In the genomic region with DNA sequence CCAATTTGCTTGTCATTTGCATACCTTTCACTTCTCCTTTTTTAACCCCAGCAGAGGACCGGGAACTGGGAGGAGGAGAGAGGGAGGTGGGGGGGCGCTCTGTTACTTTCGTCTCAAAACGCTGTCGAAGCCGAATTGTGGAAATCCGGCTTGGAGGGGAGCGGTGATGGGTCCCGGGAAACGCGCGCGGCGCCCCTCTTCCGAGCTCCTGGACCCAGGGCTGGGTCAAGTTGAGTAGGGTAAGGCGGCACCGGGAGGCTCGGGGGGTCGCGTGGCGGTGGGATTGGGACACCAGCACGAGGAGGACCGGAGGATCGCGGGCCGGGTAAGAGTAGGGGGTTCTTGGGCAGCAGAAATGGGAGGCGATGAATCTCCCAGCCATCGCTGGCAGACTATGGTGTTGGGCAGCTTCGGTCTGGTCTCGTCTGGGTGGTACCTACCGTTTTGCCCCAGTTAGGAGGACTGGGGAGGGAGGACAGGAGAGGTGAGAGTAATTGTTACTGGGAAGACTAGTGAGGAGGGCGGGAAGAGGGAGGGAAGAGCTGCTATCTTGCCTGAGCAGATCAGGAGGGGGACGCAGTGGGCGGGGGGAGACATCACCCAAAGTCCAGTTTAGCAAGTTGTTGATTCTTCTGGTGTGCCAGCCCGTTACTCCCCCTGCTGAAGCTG, we compare ENCODE assay signal across 8 cellular contexts. TPM values are rescaled to one million over a fixed set of nuclear protein-coding genes. Genes with fewer than 3 reads are reported as not detected.
DNase-seq lines count a peak whose midpoint lies in the region; ATAC-seq and TF ChIP-seq lines count a peak whose summit lies in the region.

No MANE protein-coding gene starts in this region.

- H3K36me3 Mint-ChIP-seq in activated naive CD4-positive, alpha-beta T cell treated with anti-CD3 and anti-CD28 coated beads, Interleukin-2, amount 50 U/mL, for 24 hours: no peaks in the 10 kb centered on the region
- peaks cover 8 to 15% of the 10 kb centered on the region in 2 donors for H3K36me3 Mint-ChIP-seq in activated naive CD4-positive, alpha-beta T cell treated with anti-CD3 and anti-CD28 coated beads, Interleukin-2, amount 50 U/mL, for 72 hours

- no peaks in the 10 kb centered on the region for H4K20me1 ChIP-seq in SK-N-SH (ENCODE audit: insufficient read depth)
- no peaks in the 10 kb centered on the region for H4K20me1 ChIP-seq in osteoblast (ENCODE audit: insufficient read depth, low read length)

- H3K4me2 ChIP-seq in SK-N-SH (peak overlapping the region; percentile 96), osteoblast (ENCODE audit: insufficient read depth, low read length) (peak overlapping the region; percentile 98)

- H3K4me3 Mint-ChIP-seq in activated naive CD4-positive, alpha-beta T cell treated with anti-CD3 and anti-CD28 coated beads, Interleukin-2, amount 50 U/mL, for 24 hours: peak overlapping the region; percentile 93

- ATAC-seq in activated naive CD4-positive, alpha-beta T cell treated with anti-CD3 and anti-CD28 coated beads, Interleukin-2, amount 50 U/mL, for 72 hours: no peak
- ATAC-seq in GM21619 (IDR thresholded peaks at IDR 0.05; ENCODE audit: unreplicated experiment): no peak

- peak overlapping the region; percentile 45; the same call in 1 of the 2 replicates for H3K9ac ChIP-seq in SK-N-SH

- H3F3A ChIP-seq in SK-N-SH (replicated peaks; ENCODE audit: insufficient read depth): no peaks in the 10 kb centered on the region

- CTCF ChIA-PET in SK-N-SH (lab: Yijun Ruan, JAX): interaction anchor here (1.5 to 2.0 kb wide), 3 partner anchors 11 to 134 kb away, joined by 4 to 12 read pairs (median 4); no protein-coding TSS in a partner anchor

- POLR2A ChIA-PET in SK-N-SH (lab: Yijun Ruan, JAX): interaction anchor here (1.0 to 1.8 kb wide), 5 partner anchors 14 to 133 kb away, joined by 5 to 21 read pairs (median 5); no protein-coding TSS in a partner anchor

- peaks cover 5% of the 10 kb centered on the region for H3K9me3 Mint-ChIP-seq in activated naive CD4-positive, alpha-beta T cell treated with anti-CD3 and anti-CD28 coated beads, Interleukin-2, amount 50 U/mL, for 24 hours
- no peaks in the 10 kb centered on the region for H3K9me3 Mint-ChIP-seq in activated naive CD4-positive, alpha-beta T cell treated with anti-CD3 and anti-CD28 coated beads, Interleukin-2, amount 50 U/mL, for 72 hours

- H3K27ac ChIP-seq in SK-N-SH (ENCODE audit: low read depth in 2 of 2, low read length in 1 of 2): peak overlapping the region in 1 of 2 experiments; percentile 63; a peak in 2 of 4 replicates
- no peak overlapping the region for H3K27ac ChIP-seq in osteoblast (ENCODE audit: low read depth, low read length)

- H3K4me1 ChIP-seq in SK-N-SH (ENCODE audit: control insufficient read depth in 1 of 2, insufficient read depth in 2 of 2, low read depth in 1 of 2, low read length in 1 of 2) (peaks cover 0 to 15% of the 10 kb centered on the region in 2 experiments; a peak in 3 of 4 replicates), osteoblast (ENCODE audit: insufficient read depth, low read length) (peaks cover 10% of the 10 kb centered on the region)

- H2AFZ ChIP-seq in SK-N-SH (ENCODE audit: low read depth): peak overlapping the region; percentile 97
- H2AFZ ChIP-seq in osteoblast (ENCODE audit: low read length): peak overlapping the region; percentile 96

- H3K4me1 Mint-ChIP-seq in activated naive CD4-positive, alpha-beta T cell treated with anti-CD3 and anti-CD28 coated beads, Interleukin-2, amount 50 U/mL, for 24 hours: peaks cover 49% of the 10 kb centered on the region

- H3K36me3 ChIP-seq in SK-N-SH (replicated peaks in 1 of 2; ENCODE audit: control insufficient read depth in 1 of 2, insufficient read depth in 2 of 2, low read length in 1 of 2): no peaks in the 10 kb centered on the region
- no peaks in the 10 kb centered on the region for H3K36me3 ChIP-seq in osteoblast (ENCODE audit: insufficient read depth, low read length)

- 4% methylated on average over 35 of the region's 35 CpGs for WGBS in SK-N-SH (ENCODE audit: low lambda C conversion rate)

- H3K27me3 ChIP-seq in SK-N-SH (ENCODE audit: insufficient read depth) (peaks cover 17% of the 10 kb centered on the region), osteoblast (ENCODE audit: insufficient read depth, low read length) (peaks cover 51% of the 10 kb centered on the region)

- TF ChIP-seq EP300 in SK-N-SH (IDR thresholded peaks at IDR 0.05; ENCODE audit: borderline replicate concordance in 1 of 2, low read depth in 1 of 2, low read length in 1 of 2): no peak

- TF ChIP-seq POLR2A in erythroblast (IDR thresholded peaks at IDR 0.05; ENCODE audit: low read length): no peak

- no peaks in the 10 kb centered on the region for H3K9me2 ChIP-seq in SK-N-SH

- H3K79me2 ChIP-seq in SK-N-SH (ENCODE audit: insufficient read depth) (no peaks in the 10 kb centered on the region), osteoblast (ENCODE audit: insufficient read depth, low read length) (no peaks in the 10 kb centered on the region)

- H3K4me3 ChIP-seq in SK-N-SH (ENCODE audit: low read depth in 2 of 2, low read length in 1 of 2) (peak overlapping the region; percentile 67 to 75), fibroblast of villous mesenchyme (ENCODE audit: low read depth, low read length) (peak overlapping the region; percentile 63), osteoblast (ENCODE audit: insufficient read depth, low read length) (peak overlapping the region; percentile 82)

- TF ChIP-seq RAD21 in SK-N-SH (IDR thresholded peaks at IDR 0.05; ENCODE audit: low read length): no peak; the same call in 1 of the 2 replicates

- H3K9me3 ChIP-seq in SK-N-SH (no peaks in the 10 kb centered on the region), osteoblast (ENCODE audit: low read depth, low read length) (no peaks in the 10 kb centered on the region)

- TF ChIP-seq CTCF in SK-N-SH (IDR thresholded peaks at IDR 0.05): no peak
- no peak for TF ChIP-seq CTCF in fibroblast of villous mesenchyme (IDR thresholded peaks at IDR 0.05; ENCODE audit: insufficient read depth, low read depth, low read length)
- no peak for TF ChIP-seq CTCF in osteoblast (IDR thresholded peaks at IDR 0.05; ENCODE audit: extremely low read depth, low read depth, low read length)

- no peak for DNase-seq in activated naive CD4-positive, alpha-beta T cell treated with anti-CD3 and anti-CD28 coated beads, Interleukin-2, amount 50 U/mL, for 72 hours (ENCODE audit: low spot score in 2 of 2)
- DNase-seq in SK-N-SH (peak; percentile 53), fibroblast of villous mesenchyme (ENCODE audit: low read depth) (no peak), osteoblast (ENCODE audit: insufficient read length, low spot score, missing footprints) (peak; percentile 72), iPS-NIHi7 (ENCODE audit: extremely low spot score) (no peak), erythroblast (lab: John Stamatoyannopoulos, UW) (no peak)

- peaks cover 73% of the 10 kb centered on the region for H3K27me3 Mint-ChIP-seq in activated naive CD4-positive, alpha-beta T cell treated with anti-CD3 and anti-CD28 coated beads, Interleukin-2, amount 50 U/mL, for 24 hours

- H3K27ac Mint-ChIP-seq in activated naive CD4-positive, alpha-beta T cell treated with anti-CD3 and anti-CD28 coated beads, Interleukin-2, amount 50 U/mL, for 24 hours: no peak overlapping the region
- H3K27ac Mint-ChIP-seq in activated naive CD4-positive, alpha-beta T cell treated with anti-CD3 and anti-CD28 coated beads, Interleukin-2, amount 50 U/mL, for 72 hours: no peak overlapping the region

TF ChIP-seq in SK-N-SH, 30 proteins besides CTCF, POLR2A, EP300 and RAD21:
- TF ChIP-seq GATA2 (CRISPR knock-in tag; IDR thresholded peaks at IDR 0.05) (peak; percentile 21; the same call in 1 of the 2 replicates), MXI1 (IDR thresholded peaks at IDR 0.05; ENCODE audit: low read depth, low read length) (0 out of 2 replicates have a peak, but pooled peaks have one; percentile 25), EZH2phosphoT487 (IDR thresholded peaks at IDR 0.05; ENCODE audit: borderline replicate concordance, low read depth) (no peak), GABPA (IDR thresholded peaks at IDR 0.05; ENCODE audit: low read depth) (no peak)
- TF ChIP-seq, protein P1, sequence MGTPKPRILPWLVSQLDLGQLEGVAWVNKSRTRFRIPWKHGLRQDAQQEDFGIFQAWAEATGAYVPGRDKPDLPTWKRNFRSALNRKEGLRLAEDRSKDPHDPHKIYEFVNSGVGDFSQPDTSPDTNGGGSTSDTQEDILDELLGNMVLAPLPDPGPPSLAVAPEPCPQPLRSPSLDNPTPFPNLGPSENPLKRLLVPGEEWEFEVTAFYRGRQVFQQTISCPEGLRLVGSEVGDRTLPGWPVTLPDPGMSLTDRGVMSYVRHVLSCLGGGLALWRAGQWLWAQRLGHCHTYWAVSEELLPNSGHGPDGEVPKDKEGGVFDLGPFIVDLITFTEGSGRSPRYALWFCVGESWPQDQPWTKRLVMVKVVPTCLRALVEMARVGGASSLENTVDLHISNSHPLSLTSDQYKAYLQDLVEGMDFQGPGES (IDR thresholded peaks at IDR 0.05; ENCODE audit: low read depth, low read length): no peak

RNA-seq across cellular contexts. Expression of a gene that starts 1.4 kb away (rescaled TPM):
- total RNA-seq in activated naive CD4-positive, alpha-beta T cell treated with anti-CD3 and anti-CD28 coated beads, Interleukin-2, amount 50 U/mL, for 72 hours: under 1 TPM; 0.08 to 0.34 TPM
- 0.25 and 0.45 TPM in 2 replicates for polyA plus RNA-seq in SK-N-SH (2012; rRNA removed)
- 0.55 and 0.71 TPM in 2 replicates for polyA plus RNA-seq in SK-N-SH (2012; cell fraction: cytosol; rRNA removed)
- polyA plus RNA-seq in SK-N-SH (2012; cell fraction: nucleus; rRNA removed): 0.45 and 0.51 TPM in 2 replicates
- total RNA-seq in fibroblast of villous mesenchyme: under 0.01 TPM in 2 replicates
- total RNA-seq in osteoblast: under 0.01 TPM in 2 replicates

Comparison
In these comparisons a context has a peak if more than half of its experiments do, and no peak if none do; other contexts are left out.
1. DNase-seq: peak in SK-N-SH (single experiment) and osteoblast (single experiment); none in activated naive CD4-positive, alpha-beta T cell treated with anti-CD3 and anti-CD28 coated beads, Interleukin-2, amount 50 U/mL, for 72 hours (0 of 2), fibroblast of villous mesenchyme (single experiment), iPS-NIHi7 (single experiment) and erythroblast (0 of 2).
2. Peak in every context shown above with its lines, with median percentiles within 50 percentile points of each other: H3K4me3 ChIP-seq.